Comparison of ENCODE assay signal across 8 cellular contexts in the genomic region with DNA sequence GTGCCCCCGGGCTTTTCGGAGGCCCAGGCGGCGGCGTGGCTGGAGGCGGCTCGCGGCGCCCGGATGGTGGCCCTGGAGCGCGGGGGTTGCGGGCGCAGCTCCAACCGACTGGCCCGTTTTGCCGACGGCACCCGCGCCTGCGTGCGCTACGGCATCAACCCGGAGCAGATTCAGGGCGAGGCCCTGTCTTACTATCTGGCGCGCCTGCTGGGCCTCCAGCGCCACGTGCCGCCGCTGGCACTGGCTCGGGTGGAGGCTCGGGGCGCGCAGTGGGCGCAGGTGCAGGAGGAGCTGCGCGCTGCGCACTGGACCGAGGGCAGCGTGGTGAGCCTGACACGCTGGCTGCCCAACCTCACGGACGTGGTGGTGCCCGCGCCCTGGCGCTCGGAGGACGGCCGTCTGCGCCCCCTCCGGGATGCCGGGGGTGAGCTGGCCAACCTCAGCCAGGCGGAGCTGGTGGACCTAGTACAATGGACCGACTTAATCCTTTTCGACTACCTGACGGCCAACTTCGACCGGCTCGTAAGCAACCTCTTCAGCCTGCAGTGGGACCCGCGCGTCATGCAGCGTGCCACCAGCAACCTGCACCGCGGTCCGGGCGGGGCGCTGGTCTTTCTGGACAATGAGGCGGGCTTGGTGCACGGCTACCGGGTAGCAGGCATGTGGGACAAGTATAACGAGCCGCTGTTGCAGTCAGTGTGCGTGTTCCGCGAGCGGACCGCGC. TPM values are rescaled to one million over a fixed set of nuclear protein-coding genes. Genes with fewer than 3 reads are reported as not detected.
DNase-seq lines count a peak whose midpoint lies in the region; ATAC-seq and TF ChIP-seq lines count a peak whose summit lies in the region.

No MANE protein-coding gene starts in this region.

- intact Hi-C loops in heart left ventricle (cut with DNase I), result loop anchor here (2.0 to 10.0 kb wide), 15 partner anchors 43 to 858 kb away; a partner anchor contains a TSS

- H3K27ac ChIP-seq in heart left ventricle, result peak overlapping the region in 9 of 12 donors; percentile 43 to 91 (median 84)

- peaks cover 11% of the 10 kb centered on the region for H3K27me3 Mint-ChIP-seq in progenitor cell of endocrine pancreas

- H3K9me3 Mint-ChIP-seq in activated naive CD4-positive, alpha-beta T cell treated with anti-CD3 and anti-CD28 coated beads, Interleukin-2, amount 50 U/mL, for 72 hours, result no peaks in the 10 kb centered on the region
- no peaks in the 10 kb centered on the region for H3K9me3 Mint-ChIP-seq in progenitor cell of endocrine pancreas (ENCODE audit: low read depth)

- no peak overlapping the region for H3K27ac Mint-ChIP-seq in activated naive CD4-positive, alpha-beta T cell treated with anti-CD3 and anti-CD28 coated beads, Interleukin-2, amount 50 U/mL, for 72 hours
- peak overlapping the region; percentile 94 for H3K27ac Mint-ChIP-seq in progenitor cell of endocrine pancreas

- TF ChIP-seq CTCF in heart left ventricle (IDR thresholded peaks at IDR 0.05) (no peak), progenitor cell of endocrine pancreas (IDR thresholded peaks at IDR 0.05; ENCODE audit: unreplicated experiment) (peak; percentile 26)

- H3K27me3 ChIP-seq in H7 (ENCODE audit: control insufficient read depth, insufficient read depth, low read length) (peaks cover 29% of the 10 kb centered on the region), heart left ventricle (peaks cover 0 to 54% (median 0%) of the 10 kb centered on the region in 9 donors)

- H3K36me3 ChIP-seq in H7 (replicated peaks; ENCODE audit: control insufficient read depth, insufficient read depth, low read length) (no peaks in the 10 kb centered on the region), heart left ventricle (no peaks in the 10 kb centered on the region)

- ATAC-seq in activated naive CD4-positive, alpha-beta T cell treated with anti-CD3 and anti-CD28 coated beads, Interleukin-2, amount 50 U/mL, for 72 hours, result peak; percentile 34 to 64
- peak in 2 of 4 donors; percentile 17 to 52 for ATAC-seq in heart left ventricle

- peak overlapping the region; percentile 83 for H3K4me3 Mint-ChIP-seq in progenitor cell of endocrine pancreas (ENCODE audit: low read depth)

- 0 to 2% (median 1%) methylated on average over 12 to 80 of the region's 80 CpGs for WGBS in heart left ventricle, 4 donors

- peaks cover 3 to 53% (median 28%) of the 10 kb centered on the region in 12 donors for H3K4me1 ChIP-seq in heart left ventricle

- H3K4me3 ChIP-seq in H7 (ENCODE audit: insufficient read depth, low read depth, low read length) (peak overlapping the region; percentile 60), heart left ventricle (peak overlapping the region; percentile 49 to 73 (median 63))

- H3K36me3 Mint-ChIP-seq in activated naive CD4-positive, alpha-beta T cell treated with anti-CD3 and anti-CD28 coated beads, Interleukin-2, amount 50 U/mL, for 72 hours, result peaks cover 0 to 6% of the 10 kb centered on the region in 2 donors
- no peaks in the 10 kb centered on the region for H3K36me3 Mint-ChIP-seq in progenitor cell of endocrine pancreas (ENCODE audit: insufficient read depth)

- peaks cover 20% of the 10 kb centered on the region for H3K4me1 Mint-ChIP-seq in progenitor cell of endocrine pancreas (ENCODE audit: low read depth)

- H3K9me3 ChIP-seq in heart left ventricle, result no peaks in the 10 kb centered on the region

- no peak for TF ChIP-seq POLR2A in heart left ventricle (IDR thresholded peaks at IDR 0.05)

- peak; percentile 15 for DNase-seq in NOMO-1 treated with DMSO at 0.1 percent for 48 hours (lab: John Stamatoyannopoulos, UW; ENCODE audit: unreplicated experiment)
- no peak for DNase-seq in NOMO-1 treated with dmso at 0.1 percent for 144 hours (lab: John Stamatoyannopoulos, UW; ENCODE audit: unreplicated experiment)
- DNase-seq in H7, result peak; percentile 80
- peak; percentile 51 for DNase-seq in NCI-H1105 (lab: John Stamatoyannopoulos, UW)
- peak in 1 of 2 donors; percentile 44 for DNase-seq in activated naive CD4-positive, alpha-beta T cell treated with anti-CD3 and anti-CD28 coated beads, Interleukin-2, amount 50 U/mL, for 72 hours (ENCODE audit: low spot score in 2 of 2)
- DNase-seq in heart left ventricle, result peak in 4 of 5 donors; percentile 30 to 69 (median 34)
- DNase-seq in progenitor cell of endocrine pancreas (ENCODE audit: low spot score, unreplicated experiment), result peak; percentile 43
- no peak for DNase-seq in pons (ENCODE audit: low spot score)

RNA-seq across cellular contexts. Expression of a gene that starts 0.9 kb away (rescaled TPM):
- total RNA-seq in H7 (2014; rRNA removed; shearing (Covaris generic)), result 20.6 TPM in 2 replicates
- under 1 TPM in 1 of 2 donors, not detected in 1; 0.91 TPM for total RNA-seq in activated naive CD4-positive, alpha-beta T cell treated with anti-CD3 and anti-CD28 coated beads, Interleukin-2, amount 50 U/mL, for 72 hours
- total RNA-seq in heart left ventricle (1 to 10 TPM in 8 of 9 donors, under 1 TPM in 1; 0.55 to 7.2 (median 2.3) TPM), progenitor cell of endocrine pancreas (11.2 and 12.9 TPM in 2 replicates)
- polyA plus RNA-seq in heart left ventricle, result 1 to 10 TPM in 1 of 2 donors, under 1 TPM in 1; 0.61 to 3.3 TPM

RNA-seq across cellular contexts. Expression of a gene that starts 43.4 kb away (rescaled TPM):
- 16.9 and 18.8 TPM in 2 replicates for total RNA-seq in H7 (2014; rRNA removed; shearing (Covaris generic))
- total RNA-seq in activated naive CD4-positive, alpha-beta T cell treated with anti-CD3 and anti-CD28 coated beads, Interleukin-2, amount 50 U/mL, for 72 hours, result 10 to 100 TPM; 17.5 to 34.9 TPM
- 10 to 100 TPM; 34.5 to 55.3 (median 48.0) TPM for total RNA-seq in heart left ventricle
- polyA plus RNA-seq in heart left ventricle, result 10 to 100 TPM in 1 of 2 donors, 1 to 10 TPM in 1; 7.9 to 26.7 TPM
- 60.1 and 65.1 TPM in 2 replicates for total RNA-seq in progenitor cell of endocrine pancreas

Comparison
In these comparisons a context has a peak if more than half of its experiments do, and no peak if none do; other contexts are left out.
1. DNase-seq: peak in NOMO-1 treated with DMSO at 0.1 percent for 48 hours (single experiment), H7 (single experiment), NCI-H1105 (single experiment), heart left ventricle (4 of 5) and progenitor cell of endocrine pancreas (single experiment); none in NOMO-1 treated with dmso at 0.1 percent for 144 hours (single experiment) and pons (single experiment).